ENCODE assay signal across 16 cellular contexts in the genomic region with DNA sequence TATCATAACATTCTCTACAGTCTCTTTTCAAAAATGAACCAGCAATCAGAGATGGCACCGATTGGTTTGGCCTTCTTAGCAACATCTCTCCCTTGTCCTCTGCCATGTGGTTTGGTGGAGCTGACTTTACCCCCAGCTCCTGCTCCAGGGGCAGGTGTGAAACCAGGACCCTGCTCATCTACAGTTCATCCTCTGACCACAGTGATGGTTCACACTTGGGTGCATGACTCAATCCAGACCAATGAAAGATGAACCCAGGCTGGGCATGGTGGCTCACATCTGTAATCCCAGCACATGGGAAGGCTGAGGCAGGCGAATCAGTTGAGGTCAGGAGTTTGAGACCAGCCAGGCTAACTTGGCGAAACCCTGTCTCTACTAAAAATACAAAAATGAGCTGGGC. TPM values are rescaled to one million over a fixed set of nuclear protein-coding genes. Genes with fewer than 3 reads are reported as not detected.
DNase-seq lines count a peak whose midpoint lies in the region; ATAC-seq and FAIRE-seq lines count a peak whose summit lies in the region.
"Had no signal": no experiment of that assay in that cellular context is flagged by ENCODE, and none has a peak within 500 bp of the region (broad histone marks: within the 10 kb centered on the region; RNA-seq: fewer than 3 reads in every experiment).

No MANE protein-coding gene starts in this region.

- H3K4me3 Mint-ChIP-seq in activated naive CD8-positive, alpha-beta T cell treated with anti-CD3 and anti-CD28 coated beads, Interleukin-2, amount 50 U/mL, for 24 hours = no peak overlapping the region
- no peak overlapping the region for H3K4me3 Mint-ChIP-seq in activated naive CD8-positive, alpha-beta T cell treated with anti-CD3 and anti-CD28 coated beads for 36 hours
- H3K4me3 Mint-ChIP-seq: CD8-positive, alpha-beta memory T cell; GM23338 had no signal

- peak; percentile 69 for ATAC-seq in activated naive CD8-positive, alpha-beta T cell treated with anti-CD3 and anti-CD28 coated beads, Interleukin-2, amount 50 U/mL, for 24 hours
- ATAC-seq in HG03196 (IDR thresholded peaks at IDR 0.05; ENCODE audit: unreplicated experiment) = no peak
- ATAC-seq: GM23338 had no signal

- peaks cover 3% of the 10 kb centered on the region for H3K4me1 Mint-ChIP-seq in activated naive CD8-positive, alpha-beta T cell treated with anti-CD3 and anti-CD28 coated beads, Interleukin-2, amount 50 U/mL, for 24 hours
- no peaks in the 10 kb centered on the region for H3K4me1 Mint-ChIP-seq in activated naive CD8-positive, alpha-beta T cell treated with anti-CD3 and anti-CD28 coated beads for 36 hours
- H3K4me1 Mint-ChIP-seq: GM23338 had no signal

- peak; percentile 9 for DNase-seq in activated CD4-positive, alpha-beta T cell treated with anti-CD3 and anti-CD28 coated beads for 48 hours
- DNase-seq in activated CD4-positive, alpha-beta T cell treated with anti-CD3 and anti-CD28 coated beads, Interleukin-2, amount 50 U/mL, for 1 hour = no peak
- DNase-seq in activated naive CD8-positive, alpha-beta T cell treated with anti-CD3 and anti-CD28 coated beads, Interleukin-2, amount 50 U/mL, for 24 hours = no peak
- no peak for DNase-seq in activated naive CD8-positive, alpha-beta T cell treated with anti-CD3 and anti-CD28 coated beads for 36 hours
- DNase-seq in stimulated activated CD8-positive, alpha-beta memory T cell treated with anti-CD3 and anti-CD28 coated beads, Interleukin-4, amount 100 ng/mL, for 48 hours = peak; percentile 35
- DNase-seq in frontal cortex (ENCODE audit: low spot score in 2 of 2) (no peak), UCSD-AML1 (lab: John Stamatoyannopoulos, UW; ENCODE audit: unreplicated experiment) (no peak)
- DNase-seq: 8988T; AML-193; Caco-2; CD8-positive, alpha-beta memory T cell; GF-D8; H7 had no signal

- FAIRE-seq in frontal cortex (lab: Jason Lieb, UNC) = no peak
- FAIRE-seq: GM18507 had no signal

- peaks cover 34% of the 10 kb centered on the region for H3K27me3 Mint-ChIP-seq in activated naive CD8-positive, alpha-beta T cell treated with anti-CD3 and anti-CD28 coated beads, Interleukin-2, amount 50 U/mL, for 24 hours
- peaks cover 31% of the 10 kb centered on the region for H3K27me3 Mint-ChIP-seq in activated naive CD8-positive, alpha-beta T cell treated with anti-CD3 and anti-CD28 coated beads for 36 hours

- H3K27ac Mint-ChIP-seq in activated naive CD8-positive, alpha-beta T cell treated with anti-CD3 and anti-CD28 coated beads, Interleukin-2, amount 50 U/mL, for 24 hours = no peak overlapping the region
- no peak overlapping the region for H3K27ac Mint-ChIP-seq in activated naive CD8-positive, alpha-beta T cell treated with anti-CD3 and anti-CD28 coated beads for 36 hours
- H3K27ac Mint-ChIP-seq: CD8-positive, alpha-beta memory T cell; GM23338 had no signal

- no peaks in the 10 kb centered on the region for H3K9me3 Mint-ChIP-seq in activated naive CD8-positive, alpha-beta T cell treated with anti-CD3 and anti-CD28 coated beads, Interleukin-2, amount 50 U/mL, for 24 hours
- H3K9me3 Mint-ChIP-seq in activated naive CD8-positive, alpha-beta T cell treated with anti-CD3 and anti-CD28 coated beads for 36 hours = no peaks in the 10 kb centered on the region
- H3K9me3 Mint-ChIP-seq: CD8-positive, alpha-beta memory T cell; GM23338 had no signal

- H3K36me3 Mint-ChIP-seq in activated naive CD8-positive, alpha-beta T cell treated with anti-CD3 and anti-CD28 coated beads, Interleukin-2, amount 50 U/mL, for 24 hours (ENCODE audit: low read depth) = no peaks in the 10 kb centered on the region
- H3K36me3 Mint-ChIP-seq in activated naive CD8-positive, alpha-beta T cell treated with anti-CD3 and anti-CD28 coated beads for 36 hours = no peaks in the 10 kb centered on the region

RNA-seq across cellular contexts. Expression of gene FFAR2, which starts 33.6 kb away (rescaled TPM):
- not detected for total RNA-seq in activated naive CD8-positive, alpha-beta T cell treated with anti-CD3 and anti-CD28 coated beads for 36 hours
- under 0.01 TPM for total RNA-seq in frontal cortex
- total RNA-seq: Caco-2; CD8-positive, alpha-beta memory T cell; GM23338; H7 had no signal

RNA-seq across cellular contexts. Expression of gene GPR42, which starts 43.6 kb away (rescaled TPM):
- under 1 TPM in 1 of 2 experiments, not detected in 1; 0.16 TPM for total RNA-seq in activated naive CD8-positive, alpha-beta T cell treated with anti-CD3 and anti-CD28 coated beads for 36 hours
- not detected for total RNA-seq in frontal cortex
- total RNA-seq: Caco-2; CD8-positive, alpha-beta memory T cell; GM23338; H7 had no signal

RNA-seq across cellular contexts. Expression of gene FFAR3, which starts 56.2 kb away (rescaled TPM):
- 1 to 10 TPM; 1.2 to 1.3 TPM for total RNA-seq in activated naive CD8-positive, alpha-beta T cell treated with anti-CD3 and anti-CD28 coated beads for 36 hours
- total RNA-seq in frontal cortex = not detected
- total RNA-seq: Caco-2; CD8-positive, alpha-beta memory T cell; H7 had no signal

Comparison
In these comparisons a context has a peak if more than half of its experiments do, and no peak if none do; other contexts are left out.
1. DNase-seq: peak in activated CD4-positive, alpha-beta T cell treated with anti-CD3 and anti-CD28 coated beads for 48 hours (single experiment) and stimulated activated CD8-positive, alpha-beta memory T cell treated with anti-CD3 and anti-CD28 coated beads, Interleukin-4, amount 100 ng/mL, for 48 hours (single experiment); none in activated CD4-positive, alpha-beta T cell treated with anti-CD3 and anti-CD28 coated beads, Interleukin-2, amount 50 U/mL, for 1 hour (single experiment), activated naive CD8-positive, alpha-beta T cell treated with anti-CD3 and anti-CD28 coated beads, Interleukin-2, amount 50 U/mL, for 24 hours (single experiment), activated naive CD8-positive, alpha-beta T cell treated with anti-CD3 and anti-CD28 coated beads for 36 hours (single experiment), frontal cortex (0 of 2) and UCSD-AML1 (single experiment).